8 cellular contexts compared by ENCODE assay signal in genomic region chr1:47192458-47193384, GRCh38. TPM values are rescaled to one million over a fixed set of nuclear protein-coding genes. Genes with fewer than 3 reads are reported as not detected.
A peak's percentile ranks its signal among the peaks of the same experiment; 100 is the strongest.
DNase-seq lines count a peak whose midpoint lies in the region; TF ChIP-seq lines count a peak whose summit lies in the region.

No MANE protein-coding gene starts in this region.

- H3K9me3 Mint-ChIP-seq in osteocyte (ENCODE audit: unreplicated experiment) (no peaks in the 10 kb centered on the region), type B pancreatic cell (no peaks in the 10 kb centered on the region)

- H3K4me1 Mint-ChIP-seq in osteocyte (ENCODE audit: unreplicated experiment) (peaks cover 11% of the 10 kb centered on the region), type B pancreatic cell (ENCODE audit: unreplicated experiment) (peaks cover 6% of the 10 kb centered on the region)

- DNase-seq in BJ (ENCODE audit: low read depth): no peak
- peak; percentile 76 for DNase-seq in GM19240 (ENCODE audit: insufficient read length, low spot score)
- peak; percentile 62 for DNase-seq in LHCN-M2 (ENCODE audit: low read depth)
- DNase-seq in SJSA1 (ENCODE audit: low read depth in 1 of 2, low spot score in 2 of 2): peak; percentile 70 to 75
- peak; percentile 9 to 56 (median 40) for DNase-seq in activated naive CD4-positive, alpha-beta T cell (lab: John Stamatoyannopoulos, UW)
- DNase-seq in globus pallidus (ENCODE audit: low spot score): peak; percentile 61
- peak; percentile 89 for DNase-seq in osteocyte (ENCODE audit: extremely low spot score, unreplicated experiment)
- DNase-seq in type B pancreatic cell (ENCODE audit: extremely low spot score, unreplicated experiment): peak; percentile 79

- no peaks in the 10 kb centered on the region for H3K9me3 ChIP-seq in SJSA1 (replicated peaks)

- H3K27ac Mint-ChIP-seq in osteocyte (ENCODE audit: unreplicated experiment) (no peak overlapping the region), type B pancreatic cell (peak overlapping the region; percentile 27)

- H3K4me3 ChIP-seq in BJ (ENCODE audit: low read depth, low read length) (no peak overlapping the region), SJSA1 (no peak overlapping the region)

- H3K4me1 ChIP-seq in SJSA1 (replicated peaks): peaks cover 14% of the 10 kb centered on the region

- H3K27ac ChIP-seq in SJSA1: no peak overlapping the region

- H3K27me3 Mint-ChIP-seq in osteocyte (ENCODE audit: unreplicated experiment) (peaks cover 9% of the 10 kb centered on the region), type B pancreatic cell (peaks cover 14% of the 10 kb centered on the region)

- peaks cover 4% of the 10 kb centered on the region; the same call in 1 of the 2 replicates for H3K27me3 ChIP-seq in BJ (ENCODE audit: control insufficient read depth, insufficient read depth, low read length)
- no peaks in the 10 kb centered on the region for H3K27me3 ChIP-seq in SJSA1 (replicated peaks)

- H3K4me3 Mint-ChIP-seq in osteocyte (ENCODE audit: unreplicated experiment): no peak overlapping the region
- H3K4me3 Mint-ChIP-seq in type B pancreatic cell: no peak overlapping the region

- TF ChIP-seq CTCF in BJ (IDR thresholded peaks at IDR 0.05; ENCODE audit: insufficient read depth, low read depth, low read length) (peak; percentile 97), osteocyte (IDR thresholded peaks at IDR 0.05) (peak; percentile 90), type B pancreatic cell (conservative IDR thresholded peaks at IDR 0.05) (peak; percentile 96)

- no peaks in the 10 kb centered on the region for H3K36me3 Mint-ChIP-seq in osteocyte (ENCODE audit: unreplicated experiment)
- H3K36me3 Mint-ChIP-seq in type B pancreatic cell: no peaks in the 10 kb centered on the region

- CTCF ChIA-PET in BJ (lab: Yijun Ruan, JAX): interaction anchor here (0.8 to 6.0 kb wide), 33 partner anchors 9 to 534 kb away, joined by 3 to 66 read pairs (median 4); partner anchors contain the start of gene FOXD2

- POLR2A ChIA-PET in BJ (lab: Charles Lee): no interaction called here

- no peaks in the 10 kb centered on the region for H3K36me3 ChIP-seq in BJ (ENCODE audit: control insufficient read depth, insufficient read depth, low read length)
- no peaks in the 10 kb centered on the region for H3K36me3 ChIP-seq in SJSA1

RNA-seq across cellular contexts. Expression of gene PDZK1IP1, which starts 2.9 kb away (rescaled TPM):
- not detected in 2 replicates for polyA plus RNA-seq in BJ (2011; rRNA removed)
- not detected in 2 replicates for polyA minus RNA-seq in BJ (2011; rRNA and poly(A)+ RNA removed)
- not detected in 2 replicates for total RNA-seq in LHCN-M2 (2014; rRNA removed)
- polyA plus RNA-seq in LHCN-M2 (2012): not detected
- not detected in 2 replicates for total RNA-seq in SJSA1 (2014; rRNA removed; shearing (Covaris generic))
- total RNA-seq in osteocyte: not detected in 2 replicates
- not detected in 2 replicates for total RNA-seq in type B pancreatic cell (ENCODE audit: low replicate concordance)

RNA-seq across cellular contexts. Expression of gene TAL1, which starts 39.3 kb away (rescaled TPM):
- not detected in 2 replicates for polyA plus RNA-seq in BJ (2011; rRNA removed)
- not detected in 2 replicates for polyA minus RNA-seq in BJ (2011; rRNA and poly(A)+ RNA removed)
- not detected in 2 replicates for total RNA-seq in LHCN-M2 (2014; rRNA removed)
- polyA plus RNA-seq in LHCN-M2 (2012): not detected
- total RNA-seq in SJSA1 (2014; rRNA removed; shearing (Covaris generic)): not detected in 2 replicates
- total RNA-seq in osteocyte: not detected in 2 replicates
- total RNA-seq in type B pancreatic cell (ENCODE audit: low replicate concordance): not detected in 2 replicates

RNA-seq across cellular contexts. Expression of gene CYP4A22, which starts 55.5 kb away (rescaled TPM):
- polyA plus RNA-seq in BJ (2011; rRNA removed): not detected in 2 replicates
- 0.14 TPM in 1 of 2 replicates, not detected in the other for polyA minus RNA-seq in BJ (2011; rRNA and poly(A)+ RNA removed)
- total RNA-seq in LHCN-M2 (2014; rRNA removed) (not detected in 2 replicates), osteocyte (not detected in 2 replicates), type B pancreatic cell (ENCODE audit: low replicate concordance) (not detected in 2 replicates)
- not detected for polyA plus RNA-seq in LHCN-M2 (2012)
- not detected in 2 replicates for total RNA-seq in SJSA1 (2014; rRNA removed; shearing (Covaris generic))
